Comparison of ENCODE assay signal across 8 cellular contexts in genomic region chr2:226835796-226836547, GRCh38. TPM values are rescaled to one million over a fixed set of nuclear protein-coding genes. Genes with fewer than 3 reads are reported as not detected.
A peak's percentile ranks its signal among the peaks of the same experiment; 100 is the strongest.
DNase-seq lines count a peak whose midpoint lies in the region; ATAC-seq and TF ChIP-seq lines count a peak whose summit lies in the region.

Gene RHBDD1 (plus strand): TSS chr2:226836054. CDS start chr2:226864694, 28,640 bp downstream.

- TF ChIP-seq EP300 in upper lobe of left lung (IDR thresholded peaks at IDR 0.05) = no peak

- WGBS in adrenal gland, 4 donors = 0 to 1% (median 1%) methylated on average over 6 to 75 of the region's 75 CpGs
- 0 to 1% (median 1%) methylated on average over 39 to 75 of the region's 75 CpGs for WGBS in heart left ventricle, 4 donors
- WGBS in upper lobe of left lung, 2 donors = 0 to 1% methylated on average over 3 to 43 of the region's 75 CpGs

- H3K9me3 ChIP-seq in adrenal gland (replicated peaks in 1 of 3) (no peaks in the 10 kb centered on the region), heart left ventricle (no peaks in the 10 kb centered on the region), upper lobe of left lung (no peaks in the 10 kb centered on the region)

- TF ChIP-seq CTCF in GM12865 (IDR thresholded peaks at IDR 0.05; ENCODE audit: insufficient read depth, low read depth, low read length, missing control alignments) = no peak
- TF ChIP-seq CTCF in adrenal gland (IDR thresholded peaks at IDR 0.05) = no peak
- TF ChIP-seq CTCF in heart left ventricle (IDR thresholded peaks at IDR 0.05) = no peak
- no peak for TF ChIP-seq CTCF in upper lobe of left lung (IDR thresholded peaks at IDR 0.05)

- peak within 1 kb of the TSS; percentile 97 to 100 (median 99) for H3K27ac ChIP-seq in adrenal gland
- H3K27ac ChIP-seq in heart left ventricle = peak within 1 kb of the TSS; percentile 92 to 99 (median 98)
- H3K27ac ChIP-seq in upper lobe of left lung = peak within 1 kb of the TSS; percentile 97 to 100 (median 99)

- no peaks in the 10 kb centered on the region for H3K27me3 ChIP-seq in adrenal gland
- H3K27me3 ChIP-seq in heart left ventricle = no peaks in the 10 kb centered on the region
- no peaks in the 10 kb centered on the region for H3K27me3 ChIP-seq in upper lobe of left lung

- no peaks in the 10 kb centered on the region for H3K36me3 ChIP-seq in adrenal gland (replicated peaks in 1 of 2)
- H3K36me3 ChIP-seq in heart left ventricle = peaks cover 0 to 20% (median 4%) of the 10 kb centered on the region in 9 donors
- H3K36me3 ChIP-seq in upper lobe of left lung = no peaks in the 10 kb centered on the region

- intact Hi-C loops in adrenal gland (cut with DNase I) = no loop called here
- intact Hi-C loops in heart left ventricle (cut with DNase I) = loop anchor here in 4 of 10 donors (5.0 to 10.0 kb wide), 3 partner anchors 34 to 149 kb away; no protein-coding TSS in a partner anchor
- intact Hi-C loops in posterior cingulate gyrus (cut with DNase I) = no loop called here

- peaks cover 7 to 29% of the 10 kb centered on the region in 2 donors for H3K4me1 ChIP-seq in adrenal gland (replicated peaks in 1 of 2)
- H3K4me1 ChIP-seq in heart left ventricle = peaks cover 0 to 32% (median 20%) of the 10 kb centered on the region in 12 donors
- peaks cover 19 to 28% (median 23%) of the 10 kb centered on the region in 4 donors for H3K4me1 ChIP-seq in upper lobe of left lung

- TF ChIP-seq POLR2A in adrenal gland (IDR thresholded peaks at IDR 0.05) = peak; percentile 93 to 97
- peak; percentile 49 to 90 for TF ChIP-seq POLR2A in heart left ventricle (IDR thresholded peaks at IDR 0.05)
- TF ChIP-seq POLR2A in upper lobe of left lung (IDR thresholded peaks at IDR 0.05) = peak in 3 of 4 donors; percentile 75 to 96 (median 90)

- peak; percentile 99 for DNase-seq in GM12865 (ENCODE audit: low read depth)
- DNase-seq in NCI-H1417 (lab: John Stamatoyannopoulos, UW) = peak; percentile 83 to 98 (median 97)
- DNase-seq in T-helper 1 cell = peak; percentile 84 to 99 (median 87)
- peak; percentile 93 to 97 (median 95) for DNase-seq in adrenal gland
- DNase-seq in heart left ventricle = peak; percentile 95 to 97 (median 96)
- DNase-seq in posterior cingulate gyrus = peak; percentile 86 to 99 (median 93)
- DNase-seq in upper lobe of left lung = peak; percentile 93 to 99

- ATAC-seq in HG02759 (IDR thresholded peaks at IDR 0.05; ENCODE audit: unreplicated experiment) = peak; percentile 89
- ATAC-seq in heart left ventricle = peak; percentile 100
- peak; percentile 98 to 99 for ATAC-seq in upper lobe of left lung (ENCODE audit: low FRiP score in 2 of 2)

- H3K4me3 ChIP-seq in GM12865 (ENCODE audit: low read depth, low read length) (peak within 1 kb of the TSS; percentile 99), adrenal gland (peak within 1 kb of the TSS; percentile 21 to 92 (median 83)), heart left ventricle (peak within 1 kb of the TSS; percentile 74 to 94 (median 85)), upper lobe of left lung (peak within 1 kb of the TSS; percentile 77 to 92 (median 80))

RNA-seq across cellular contexts. Expression of gene RHBDD1, which starts in this region (rescaled TPM):
- 10 to 100 TPM in 7 of 8 donors, 1 to 10 TPM in 1; 6.0 to 42.0 (median 27.6) TPM for total RNA-seq in adrenal gland
- polyA plus RNA-seq in adrenal gland = 10 to 100 TPM in 1 of 3 donors, 1 to 10 TPM in 2; 3.9 to 28.7 (median 4.8) TPM
- 10 to 100 TPM; 12.5 to 44.5 (median 33.2) TPM for total RNA-seq in heart left ventricle
- polyA plus RNA-seq in heart left ventricle = 10 to 100 TPM in 1 of 2 donors, 1 to 10 TPM in 1; 4.7 to 13.4 TPM
- total RNA-seq in upper lobe of left lung = 10 to 100 TPM in 5 of 6 donors, 1 to 10 TPM in 1; 2.6 to 40.2 (median 14.5) TPM

Comparison
In these comparisons a context has a peak if more than half of its experiments do, and no peak if none do; other contexts are left out.
1. Peak in every context shown above with its lines: DNase-seq, ATAC-seq, H3K4me3 ChIP-seq and H3K27ac ChIP-seq.